ENCODE assay signal across 8 cellular contexts in the genomic region with DNA sequence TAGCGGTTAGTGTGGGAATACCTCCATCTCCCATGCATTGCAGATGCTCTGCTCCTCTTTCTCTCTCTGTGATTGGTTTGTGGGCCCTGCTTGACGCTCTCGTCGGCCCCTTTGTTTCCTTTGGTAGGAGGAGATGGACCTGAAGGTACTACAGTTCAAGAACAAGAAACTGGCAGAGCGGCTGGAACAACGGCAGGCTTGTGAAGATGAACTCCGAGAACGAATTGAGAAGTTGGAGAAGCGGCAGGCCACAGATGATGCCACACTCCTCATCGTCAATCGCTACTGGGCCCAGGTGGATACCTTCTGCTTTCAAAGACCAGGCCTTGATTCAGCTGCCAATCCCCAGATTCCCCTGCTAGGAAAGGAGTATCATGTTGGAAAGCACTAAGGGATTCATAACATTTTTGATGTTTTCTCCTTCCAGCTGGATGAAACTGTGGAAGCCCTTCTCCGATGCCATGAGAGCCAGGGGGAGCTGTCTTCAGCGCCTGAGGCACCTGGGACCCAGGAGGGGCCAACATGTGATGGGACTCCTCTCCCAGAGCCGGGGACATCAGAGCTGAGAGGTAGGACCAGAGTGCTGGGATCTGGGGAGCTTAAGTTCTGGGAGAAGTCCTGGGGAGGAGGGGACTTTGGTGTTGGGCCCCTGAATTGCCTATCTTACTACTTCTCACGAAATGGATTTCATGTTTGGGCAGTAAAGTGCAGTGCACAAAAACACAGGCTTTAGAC. TPM values are rescaled to one million over a fixed set of nuclear protein-coding genes. Genes with fewer than 3 reads are reported as not detected.
DNase-seq lines count a peak whose midpoint lies in the region; ATAC-seq and TF ChIP-seq lines count a peak whose summit lies in the region.

No MANE protein-coding gene starts in this region.

- H3K9me3 ChIP-seq in iPS-15b (ENCODE audit: control insufficient read depth, insufficient read depth, low read length) (no peaks in the 10 kb centered on the region), spleen (no peaks in the 10 kb centered on the region)

- H3K9ac ChIP-seq in iPS-15b (ENCODE audit: low read depth, low read length): no peak overlapping the region

- TF ChIP-seq CTCF in HFFc6 (IDR thresholded peaks at IDR 0.05) (no peak), spleen (IDR thresholded peaks at IDR 0.05 in 8 of 11, conservative IDR thresholded peaks at IDR 0.05 in 3 of 11) (no peak)

- H3K9me3 Mint-ChIP-seq in HFFc6: no peaks in the 10 kb centered on the region
- H3K9me3 Mint-ChIP-seq in activated CD8-positive, alpha-beta T cell treated with anti-CD3 and anti-CD28 coated beads, Interleukin-2, amount 10 ng/mL, durations not matched to agents 7 days and 5 days (ENCODE audit: insufficient read depth): no peaks in the 10 kb centered on the region

- intact Hi-C loops in spleen (cut with DNase I; ENCODE audit: low total_unique reads): no loop called here

- POLR2A ChIA-PET in activated CD8-positive, alpha-beta T cell treated with anti-CD3 and anti-CD28 coated beads, Interleukin-2, amount 10 ng/mL, durations not matched to agents 7 days and 5 days (lab: Charles Lee): interaction anchor here (0.6 to 1.1 kb wide), 5 partner anchors 15 to 746 kb away, joined by 3 to 6 read pairs (median 3); partner anchors contain the start of gene PHKG2

- peaks cover 31% of the 10 kb centered on the region for H3K36me3 Mint-ChIP-seq in HFFc6 (ENCODE audit: low read depth)
- H3K36me3 Mint-ChIP-seq in activated CD8-positive, alpha-beta T cell treated with anti-CD3 and anti-CD28 coated beads, Interleukin-2, amount 10 ng/mL, durations not matched to agents 7 days and 5 days (ENCODE audit: low read depth): peaks cover 51% of the 10 kb centered on the region

- H3K36me3 ChIP-seq in iPS-15b (ENCODE audit: control insufficient read depth, insufficient read depth, low read length): peaks cover 44% of the 10 kb centered on the region
- H3K36me3 ChIP-seq in spleen: peaks cover 0 to 61% (median 50%) of the 10 kb centered on the region in 6 donors

- H3K4me1 ChIP-seq in iPS-15b (ENCODE audit: control insufficient read depth, insufficient read depth, low read length): no peaks in the 10 kb centered on the region
- peaks cover 25 to 81% (median 62%) of the 10 kb centered on the region in 6 donors for H3K4me1 ChIP-seq in spleen

- CTCF ChIA-PET in activated CD8-positive, alpha-beta T cell treated with anti-CD3 and anti-CD28 coated beads, Interleukin-2, amount 10 ng/mL, durations not matched to agents 7 days and 5 days (lab: Charles Lee): interaction anchor here (1.1 to 1.2 kb wide), 3 partner anchors 9 to 51 kb away, joined by 3 to 4 read pairs (median 4); partner anchors contain the start of gene PHKG2

- no peak for TF ChIP-seq POLR2A in spleen (IDR thresholded peaks at IDR 0.05)

- peak overlapping the region; percentile 90 for H3K27ac Mint-ChIP-seq in HFFc6
- peak overlapping the region; percentile 92 for H3K27ac Mint-ChIP-seq in activated CD8-positive, alpha-beta T cell treated with anti-CD3 and anti-CD28 coated beads, Interleukin-2, amount 10 ng/mL, durations not matched to agents 7 days and 5 days

- peaks cover 27% of the 10 kb centered on the region for H3K4me1 Mint-ChIP-seq in HFFc6 (ENCODE audit: low read depth)
- H3K4me1 Mint-ChIP-seq in activated CD8-positive, alpha-beta T cell treated with anti-CD3 and anti-CD28 coated beads, Interleukin-2, amount 10 ng/mL, durations not matched to agents 7 days and 5 days (ENCODE audit: low read depth): peaks cover 33% of the 10 kb centered on the region

- 68 to 81% (median 73%) methylated on average over 13 to 15 of the region's 15 CpGs for WGBS in spleen, 5 donors

- peak overlapping the region in 7 of 8 donors; percentile 85 to 95 (median 93) for H3K27ac ChIP-seq in spleen

- H3K4me3 Mint-ChIP-seq in HFFc6: peak overlapping the region; percentile 95
- peak overlapping the region; percentile 89 for H3K4me3 Mint-ChIP-seq in activated CD8-positive, alpha-beta T cell treated with anti-CD3 and anti-CD28 coated beads, Interleukin-2, amount 10 ng/mL, durations not matched to agents 7 days and 5 days

- no peak for ATAC-seq in activated CD8-positive, alpha-beta T cell treated with anti-CD3 and anti-CD28 coated beads, Interleukin-2, amount 10 ng/mL, durations not matched to agents 7 days and 5 days
- no peak for ATAC-seq in GM18511 (IDR thresholded peaks at IDR 0.05; ENCODE audit: unreplicated experiment)

- no peak for DNase-seq in HFFc6
- no peak for DNase-seq in activated CD8-positive, alpha-beta T cell treated with anti-CD3 and anti-CD28 coated beads, Interleukin-2, amount 10 ng/mL, durations not matched to agents 7 days and 5 days
- DNase-seq in spleen: peak; percentile 47
- no peak for DNase-seq in epidermal melanocyte (ENCODE audit: insufficient read length, low spot score)
- DNase-seq in stimulated activated CD4-positive, alpha-beta T cell treated with anti-CD3 and anti-CD28 coated beads, Interleukin-12 subunit alpha, Interleukin-12 subunit beta, amount 100 ng/mL, for 4 hours: no peak
- no peak for DNase-seq in NAMALWA (ENCODE audit: low spot score)

- peaks cover 8% of the 10 kb centered on the region for H3K27me3 Mint-ChIP-seq in HFFc6 (ENCODE audit: insufficient read depth)
- no peaks in the 10 kb centered on the region for H3K27me3 Mint-ChIP-seq in activated CD8-positive, alpha-beta T cell treated with anti-CD3 and anti-CD28 coated beads, Interleukin-2, amount 10 ng/mL, durations not matched to agents 7 days and 5 days (ENCODE audit: low read depth)

- H3K4me3 ChIP-seq in iPS-15b (ENCODE audit: low read depth, low read length) (peak overlapping the region; percentile 97), spleen (peak overlapping the region; percentile 74 to 99 (median 96))

- H3K27me3 ChIP-seq in iPS-15b (ENCODE audit: control insufficient read depth, insufficient read depth, low read length) (no peaks in the 10 kb centered on the region), spleen (replicated peaks in 1 of 7) (no peaks in the 10 kb centered on the region)

RNA-seq across cellular contexts. Expression of gene RNF40, which starts 1.0 kb away (rescaled TPM):
- total RNA-seq in HFFc6 (2021; fragmentation: NEBNext Ultra II Directional; extraction: Animal tissue kit (Norgen Biotek cat#: 25700)): 100 to 1,000 TPM in 5 of 6 experiments, 10 to 100 TPM in 1; 98.2 to 120 (median 104) TPM
- 100 to 1,000 TPM; 100 to 102 TPM for total RNA-seq in activated CD8-positive, alpha-beta T cell treated with anti-CD3 and anti-CD28 coated beads, Interleukin-2, amount 10 ng/mL, durations not matched to agents 7 days and 5 days
- total RNA-seq in spleen: 100 to 1,000 TPM in 2 of 7 donors, 10 to 100 TPM in 5; 65.9 to 111 (median 88.8) TPM
- 10 to 100 TPM; 38.1 to 63.9 (median 50.0) TPM for polyA plus RNA-seq in spleen

RNA-seq across cellular contexts. Expression of gene CFAP119, which starts 1.3 kb away (rescaled TPM):
- total RNA-seq in HFFc6 (2021; fragmentation: NEBNext Ultra II Directional; extraction: Animal tissue kit (Norgen Biotek cat#: 25700)): 1 to 10 TPM; 4.3 to 7.6 (median 5.1) TPM
- 1 to 10 TPM; 4.4 to 4.8 TPM for total RNA-seq in activated CD8-positive, alpha-beta T cell treated with anti-CD3 and anti-CD28 coated beads, Interleukin-2, amount 10 ng/mL, durations not matched to agents 7 days and 5 days
- total RNA-seq in spleen: 1 to 10 TPM; 3.1 to 7.2 (median 4.1) TPM
- polyA plus RNA-seq in spleen: 10 to 100 TPM in 1 of 3 donors, 1 to 10 TPM in 2; 8.2 to 15.5 (median 8.3) TPM

RNA-seq across cellular contexts. Expression of gene PHKG2, which starts 14.9 kb away (rescaled TPM):
- total RNA-seq in HFFc6 (2021; fragmentation: NEBNext Ultra II Directional; extraction: Animal tissue kit (Norgen Biotek cat#: 25700)): 10 to 100 TPM; 26.6 to 31.0 (median 27.7) TPM
- 10 to 100 TPM; 42.1 to 43.7 TPM for total RNA-seq in activated CD8-positive, alpha-beta T cell treated with anti-CD3 and anti-CD28 coated beads, Interleukin-2, amount 10 ng/mL, durations not matched to agents 7 days and 5 days
- 10 to 100 TPM; 28.5 to 36.7 (median 34.0) TPM for total RNA-seq in spleen
- polyA plus RNA-seq in spleen: 10 to 100 TPM; 30.3 to 51.6 (median 42.8) TPM

RNA-seq across cellular contexts. Expression of gene ZNF629, which starts 23.8 kb away (rescaled TPM):
- 10 to 100 TPM; 19.4 to 21.8 (median 21.0) TPM for total RNA-seq in HFFc6 (2021; fragmentation: NEBNext Ultra II Directional; extraction: Animal tissue kit (Norgen Biotek cat#: 25700))
- 1 to 10 TPM; 1.7 to 1.9 TPM for total RNA-seq in activated CD8-positive, alpha-beta T cell treated with anti-CD3 and anti-CD28 coated beads, Interleukin-2, amount 10 ng/mL, durations not matched to agents 7 days and 5 days
- total RNA-seq in spleen: 10 to 100 TPM in 5 of 7 donors, 1 to 10 TPM in 2; 7.6 to 13.9 (median 12.5) TPM
- 1 to 10 TPM; 1.3 to 3.1 (median 1.7) TPM for polyA plus RNA-seq in spleen
